ENCODE assay signal across 33 cellular contexts in the genomic region with DNA sequence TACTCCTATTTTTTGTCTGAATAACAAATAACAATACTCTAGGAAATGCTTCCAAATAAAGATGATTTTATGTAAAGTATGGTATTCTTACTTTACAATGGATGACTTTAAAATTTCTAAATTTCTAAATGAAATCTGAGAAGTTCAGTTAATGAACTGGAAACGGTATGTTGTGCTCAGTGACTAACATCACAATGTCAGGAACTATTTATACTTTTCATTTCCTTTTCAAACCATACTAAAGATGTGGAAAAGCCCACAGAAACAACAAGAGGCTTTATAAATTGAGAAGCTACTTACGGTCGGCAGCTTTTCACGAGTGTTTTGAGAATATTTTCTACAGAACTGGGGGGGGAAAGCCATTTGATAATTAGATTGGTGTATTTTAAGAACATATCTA. TPM values are rescaled to one million over a fixed set of nuclear protein-coding genes. Genes with fewer than 3 reads are reported as not detected.
DNase-seq lines count a peak whose midpoint lies in the region; ATAC-seq, FAIRE-seq and TF ChIP-seq lines count a peak whose summit lies in the region.
"Had no signal": no experiment of that assay in that cellular context is flagged by ENCODE, and none has a peak within 500 bp of the region (broad histone marks: within the 10 kb centered on the region; RNA-seq: fewer than 3 reads in every experiment).

No MANE protein-coding gene starts in this region.

- peaks cover 26% of the 10 kb centered on the region for H3K36me3 ChIP-seq in A673 (ENCODE audit: insufficient read depth, low read length, poor library complexity, severe bottlenecking)
- peaks cover 0 to 23% of the 10 kb centered on the region in 2 experiments for H3K36me3 ChIP-seq in endothelial cell of umbilical vein (ENCODE audit: control insufficient read depth in 2 of 2, extremely low read depth in 1 of 2, insufficient read depth in 2 of 2, low read length in 2 of 2)
- H3K36me3 ChIP-seq in spleen: peaks cover 0 to 71% (median 32%) of the 10 kb centered on the region in 6 donors

- no peaks in the 10 kb centered on the region for H3K9me3 Mint-ChIP-seq in naive B cell
- H3K9me3 Mint-ChIP-seq: H9; neural crest cell; T-helper 1 cell treated with Interleukin-12 subunit alpha and Interleukin-12 subunit beta and Interleukin-4 antibody, amounts not matched to agents 30 μg/mL and 1 μg/mL, for 36 hours had no signal

- H3K4me1 ChIP-seq in A673 (ENCODE audit: insufficient read depth, low read length, poor library complexity, severe bottlenecking): peaks cover 28% of the 10 kb centered on the region
- peaks cover 15% of the 10 kb centered on the region for H3K4me1 ChIP-seq in endothelial cell of umbilical vein (ENCODE audit: control insufficient read depth, extremely low read depth, insufficient read depth, low read length)
- peaks cover 2 to 42% (median 15%) of the 10 kb centered on the region in 6 donors for H3K4me1 ChIP-seq in spleen
- H3K4me1 ChIP-seq: Caco-2, lower lobe of right lung, SJSA1 had no signal

- TF ChIP-seq CTCF in A673 (conservative IDR thresholded peaks at IDR 0.05; ENCODE audit: low read depth, low read length) (no peak), endothelial cell of umbilical vein (IDR thresholded peaks at IDR 0.05; ENCODE audit: extremely low read depth in 1 of 2, insufficient read depth in 1 of 2, low read depth in 1 of 2, low read length in 2 of 2) (no peak), spleen (IDR thresholded peaks at IDR 0.05 in 8 of 11, conservative IDR thresholded peaks at IDR 0.05 in 3 of 11) (no peak)

- H3K4me1 Mint-ChIP-seq in naive B cell: peaks cover 19 to 40% (median 21%) of the 10 kb centered on the region in 3 donors
- H3K4me1 Mint-ChIP-seq: H9, neural crest cell had no signal

- no peak for FAIRE-seq in endothelial cell of umbilical vein (lab: Jason Lieb, UNC)
- FAIRE-seq: frontal cortex, GM12878, HepG2 had no signal

- H3K9me1 ChIP-seq in endothelial cell of umbilical vein (replicated peaks; ENCODE audit: control insufficient read depth, extremely low read depth, insufficient read depth, low read length): no peaks in the 10 kb centered on the region

- 36 to 54% (median 46%) methylated on average over 4 of the region's 4 CpGs for WGBS in spleen, 5 donors

- H3K4me2 ChIP-seq in endothelial cell of umbilical vein (ENCODE audit: insufficient read depth, low read length): peak overlapping the region; percentile 77
- H3K4me2 ChIP-seq: hepatocyte had no signal

- no peaks in the 10 kb centered on the region for H3K27me3 Mint-ChIP-seq in naive B cell
- H3K27me3 Mint-ChIP-seq: activated CD4-positive, alpha-beta T cell treated with anti-CD3 and anti-CD28 coated beads for 36 hours had no signal

- H3K27me3 ChIP-seq in A673 (replicated peaks; ENCODE audit: insufficient read depth, low read depth, low read length, poor library complexity): no peaks in the 10 kb centered on the region
- no peaks in the 10 kb centered on the region for H3K27me3 ChIP-seq in endothelial cell of umbilical vein (ENCODE audit: control insufficient read depth in 2 of 2, insufficient read depth in 2 of 2, low read length in 2 of 2)
- no peaks in the 10 kb centered on the region for H3K27me3 ChIP-seq in spleen (replicated peaks in 1 of 7)
- H3K27me3 ChIP-seq: dorsolateral prefrontal cortex, hepatocyte, sigmoid colon, SJSA1, stomach, tibial nerve had no signal

- no TSS peak for BruUV-seq in A673 (replicated peaks; lab: Mats Ljungman, UMichigan)
- BruUV-seq in endothelial cell of umbilical vein (replicated peaks; lab: Mats Ljungman, UMichigan): no TSS peak

- peaks cover 33% of the 10 kb centered on the region for H3K79me2 ChIP-seq in endothelial cell of umbilical vein (ENCODE audit: control insufficient read depth, insufficient read depth, low read length)

- H3K27ac ChIP-seq in A673 (ENCODE audit: low read depth, low read length, poor library complexity, severe bottlenecking): peak overlapping the region; percentile 19
- peak overlapping the region; percentile 67 for H3K27ac ChIP-seq in endothelial cell of umbilical vein (ENCODE audit: insufficient read depth, low read depth, low read length)
- H3K27ac ChIP-seq in spleen: no peak overlapping the region
- H3K27ac ChIP-seq: hepatocyte, lower lobe of right lung, sigmoid colon, SJSA1, stomach, tibial nerve had no signal

- H4K20me1 ChIP-seq in endothelial cell of umbilical vein (replicated peaks; ENCODE audit: control insufficient read depth, extremely low read depth, insufficient read depth, low read length): no peaks in the 10 kb centered on the region

- H3K36me3 Mint-ChIP-seq in naive B cell: peaks cover 9 to 11% of the 10 kb centered on the region in 2 donors

- peak overlapping the region in 3 of 6 donors; percentile 72 to 79 (median 74) for H3K27ac Mint-ChIP-seq in naive B cell
- H3K27ac Mint-ChIP-seq: activated CD4-positive, alpha-beta T cell treated with anti-CD3 and anti-CD28 coated beads for 36 hours; T-helper 1 cell treated with Interleukin-12 subunit alpha and Interleukin-12 subunit beta and Interleukin-4 antibody, amounts not matched to agents 30 μg/mL and 1 μg/mL, for 36 hours had no signal

- POLR2A ChIA-PET in A673 (lab: Charles Lee; ENCODE audit: low non-redundant PET) (no interaction called here), endothelial cell of umbilical vein (lab: Charles Lee) (interaction anchor here (0.6 kb wide), 1 partner anchor 10 kb away, joined by 5 read pairs; no protein-coding TSS in a partner anchor)

- DNase-seq in A673 (ENCODE audit: low spot score) (no peak), LHCN-M2 (ENCODE audit: low read depth) (peak; percentile 6), endothelial cell of umbilical vein (ENCODE audit: low read depth, low spot score) (peak; percentile 74), naive B cell (no peak), spleen (no peak)
- no peak for DNase-seq in activated naive CD4-positive, alpha-beta T cell treated with Interleukin-2 at 50 U/mL for 16 hours
- DNase-seq: 8988T; activated CD4-positive, alpha-beta T cell treated with anti-CD3 and anti-CD28 coated beads for 36 hours; activated CD8-positive, alpha-beta memory T cell treated with anti-CD3 and anti-CD28 coated beads for 24 hours; activated gamma-delta T cell treated with Interleukin-2 at 50 U/mL for 16 hours; activated T-cell treated with anti-CD3 and anti-CD28 coated beads, Interleukin-2, amount 50 U/mL, for 1 hour; amygdala; C1 segment of cervical spinal cord; Caco-2; DND-41; dorsolateral prefrontal cortex; H9; lower lobe of right lung; NCI-H1092 treated with DMSO at 0.1 percent for 48 hours; NCI-H1930; NCI-H526 treated with DMSO at 0.1 percent for 48 hours; sigmoid colon; stomach had no signal

- H3K9me3 ChIP-seq in A673 (ENCODE audit: low read depth, low read length, poor library complexity, severe bottlenecking) (no peaks in the 10 kb centered on the region), endothelial cell of umbilical vein (replicated peaks; ENCODE audit: control insufficient read depth, insufficient read depth, low read length) (no peaks in the 10 kb centered on the region), spleen (no peaks in the 10 kb centered on the region)
- H3K9me3 ChIP-seq: Caco-2, lower lobe of right lung, sigmoid colon, SJSA1, stomach, tibial nerve had no signal

- intact Hi-C loops in A673 (cut with micrococcal nuclease; ENCODE audit: unreplicated experiment) (no loop called here), endothelial cell of umbilical vein (cut with micrococcal nuclease) (loop anchor here (2.0 kb wide), 1 partner anchor 29 kb away; no protein-coding TSS in a partner anchor), spleen (cut with DNase I; ENCODE audit: low total_unique reads) (no loop called here)

- no peak for TF ChIP-seq POLR2A in endothelial cell of umbilical vein (IDR thresholded peaks at IDR 0.05; ENCODE audit: low read depth, low read length)
- TF ChIP-seq POLR2A in spleen (IDR thresholded peaks at IDR 0.05): no peak

- ATAC-seq in naive B cell (ENCODE audit: low read depth in 2 of 2): peak in 1 of 2 donors; percentile 28
- ATAC-seq in GM19395 (IDR thresholded peaks at IDR 0.05; ENCODE audit: unreplicated experiment): no peak
- no peak for ATAC-seq in GM19328 (IDR thresholded peaks at IDR 0.05; ENCODE audit: unreplicated experiment)
- ATAC-seq: activated CD4-positive, alpha-beta T cell treated with anti-CD3 and anti-CD28 coated beads for 36 hours; GM12878; HepG2; lower lobe of right lung had no signal

- dilution Hi-C loops in endothelial cell of umbilical vein (cut with MboI; ENCODE audit: extremely low pct_ligation_motif_present, low sequenced_read_pairs): no loop called here

- no peak overlapping the region for H2AFZ ChIP-seq in endothelial cell of umbilical vein (ENCODE audit: low read depth, low read length)
- H2AFZ ChIP-seq: hepatocyte had no signal

- peak overlapping the region; percentile 43 for H3K9ac ChIP-seq in endothelial cell of umbilical vein (replicated peaks; ENCODE audit: extremely low read depth, insufficient read depth, low read length)

- H3K4me3 ChIP-seq in A673 (ENCODE audit: low read depth, low read length, poor library complexity, severe bottlenecking) (no peak overlapping the region), endothelial cell of umbilical vein (replicated peaks in 1 of 3; ENCODE audit: insufficient read depth in 1 of 3, low read depth in 1 of 3, low read length in 3 of 3) (peak overlapping the region in 1 of 3 experiments; percentile 19), spleen (no peak overlapping the region)
- H3K4me3 ChIP-seq: dorsolateral prefrontal cortex, GM12878, hepatocyte, lower lobe of right lung, sigmoid colon, SJSA1, stomach, tibial nerve had no signal

- H3K4me3 Mint-ChIP-seq in naive B cell: peak overlapping the region in 6 of 8 donors; percentile 36 to 79 (median 61)
- H3K4me3 Mint-ChIP-seq: activated CD4-positive, alpha-beta T cell treated with anti-CD3 and anti-CD28 coated beads for 36 hours; H9; neural crest cell; T-helper 1 cell treated with Interleukin-12 subunit alpha and Interleukin-12 subunit beta and Interleukin-4 antibody, amounts not matched to agents 30 μg/mL and 1 μg/mL, for 36 hours had no signal

- CTCF ChIA-PET in A673 (lab: Charles Lee): no interaction called here
- CTCF ChIA-PET in endothelial cell of umbilical vein (lab: Charles Lee): interaction anchor here (1.0 to 2.5 kb wide), 2 partner anchors 10 kb away, joined by 4 to 10 read pairs; no protein-coding TSS in a partner anchor

RNA-seq across cellular contexts. Expression of gene PSME4, which starts 31.1 kb away (rescaled TPM):
- total RNA-seq in A673 (2021): 91.0 and 97.6 TPM in 2 replicates
- total RNA-seq in LHCN-M2 (2014; rRNA removed): 27.8 and 33.5 TPM in 2 replicates
- polyA plus RNA-seq in LHCN-M2 (2012): 21.4 TPM
- 82.6 and 83.4 TPM in 2 replicates for total RNA-seq in endothelial cell of umbilical vein
- polyA plus RNA-seq in endothelial cell of umbilical vein: 24.7 TPM in 2 replicates
- 28.5 and 30.3 TPM in 2 replicates for polyA plus RNA-seq in endothelial cell of umbilical vein (2011; cell fraction: cytosol; rRNA removed)
- 86.5 and 86.7 TPM in 2 replicates for polyA plus RNA-seq in endothelial cell of umbilical vein (2011; cell fraction: nucleus; rRNA removed)
- polyA plus RNA-seq in endothelial cell of umbilical vein (2012): 49.3 and 72.3 TPM in 2 replicates
- polyA minus RNA-seq in endothelial cell of umbilical vein: 63.8 and 69.2 TPM in 2 replicates
- 37.9 TPM for polyA minus RNA-seq in endothelial cell of umbilical vein (2011; cell fraction: cytosol; rRNA and poly(A)+ RNA removed)
- 105 and 142 TPM in 2 replicates for polyA minus RNA-seq in endothelial cell of umbilical vein (2011; cell fraction: nucleus; rRNA and poly(A)+ RNA removed)
- 10 to 100 TPM in 2 of 6 donors, 1 to 10 TPM in 4; 5.2 to 12.4 (median 7.2) TPM for polyA plus RNA-seq in naive B cell (ENCODE audit: low read depth in 6 of 6)
- total RNA-seq in spleen: 10 to 100 TPM; 53.8 to 88.1 (median 73.6) TPM
- 10 to 100 TPM; 34.1 to 47.5 (median 35.5) TPM for polyA plus RNA-seq in spleen

Comparison
In these comparisons a context has a peak if more than half of its experiments do, and no peak if none do; other contexts are left out.
1. DNase-seq: peak in LHCN-M2 (single experiment) and endothelial cell of umbilical vein (single experiment); none in A673 (single experiment), naive B cell (single experiment), activated naive CD4-positive, alpha-beta T cell treated with Interleukin-2 at 50 U/mL for 16 hours (single experiment) and spleen (single experiment).
2. H3K27ac ChIP-seq: peak in A673 (single experiment) and endothelial cell of umbilical vein (single experiment); none in spleen (0 of 8).